ENCODE assay signal across 17 cellular contexts in the genomic region with DNA sequence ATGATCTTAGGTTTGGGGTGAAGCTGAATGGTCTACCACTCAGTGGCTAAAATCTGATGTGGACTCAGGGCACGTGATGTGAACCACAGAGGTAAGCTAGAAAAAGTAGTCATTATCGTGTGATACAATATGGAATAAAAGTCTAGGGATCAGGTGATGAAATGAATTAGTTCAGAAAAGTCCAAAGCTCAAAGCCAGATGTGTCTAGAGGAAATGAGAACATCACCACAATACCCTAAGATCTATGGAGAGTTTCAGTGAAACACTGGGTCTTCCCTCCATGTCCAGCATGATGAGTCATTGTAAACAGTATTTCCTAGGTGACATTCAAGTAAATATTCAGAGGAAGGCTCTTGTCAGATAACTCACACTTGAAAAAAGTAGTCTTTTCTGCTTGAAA.
DNase-seq lines count a peak whose midpoint lies in the region; ATAC-seq and TF ChIP-seq lines count a peak whose summit lies in the region.
"Had no signal": no experiment of that assay in that cellular context is flagged by ENCODE, and none has a peak within 500 bp of the region (broad histone marks: within the 10 kb centered on the region; RNA-seq: fewer than 3 reads in every experiment).

No MANE protein-coding gene starts in this region.

- intact Hi-C loops in heart right ventricle (cut with DNase I): no loop called here

- peaks cover 7% of the 10 kb centered on the region for H3K36me3 Mint-ChIP-seq in WTC11

- no peaks in the 10 kb centered on the region for H3K9me3 ChIP-seq in heart right ventricle
- H3K9me3 ChIP-seq: Caco-2, pancreas, spleen, upper lobe of right lung had no signal

- H3K27me3 Mint-ChIP-seq in WTC11 (ENCODE audit: low read depth): no peaks in the 10 kb centered on the region; the same call in 1 of the 2 replicates

- TF ChIP-seq CTCF in WTC11 (IDR thresholded peaks at IDR 0.05): no peak
- no peak for TF ChIP-seq CTCF in fibroblast of villous mesenchyme (IDR thresholded peaks at IDR 0.05; ENCODE audit: insufficient read depth, low read depth, low read length)
- TF ChIP-seq CTCF in heart right ventricle (IDR thresholded peaks at IDR 0.05): no peak

- H3K4me3 ChIP-seq in fibroblast of villous mesenchyme (ENCODE audit: low read depth, low read length) (no peak overlapping the region), heart right ventricle (no peak overlapping the region)
- H3K4me3 ChIP-seq: pancreas, spleen, upper lobe of right lung had no signal

- DNase-seq in DMS53 treated with DMSO at 0.1 percent for 48 hours (lab: John Stamatoyannopoulos, UW; ENCODE audit: unreplicated experiment) (peak; percentile 48), WTC11 (ENCODE audit: low spot score) (no peak), fibroblast of villous mesenchyme (ENCODE audit: low read depth) (peak; percentile 50), islet precursor cell (no peak), heart right ventricle (no peak)
- DNase-seq: activated naive CD4-positive, alpha-beta T cell treated with anti-CD3 and anti-CD28 coated beads, Interleukin-2, amount 50 U/mL, for 16 hours; Caco-2; caudate nucleus; NCI-H1930; NCI-H526; pancreas; spleen; stimulated activated naive CD4-positive, alpha-beta T cell treated with Interleukin-2 at 50 U/mL for 16 hours; upper lobe of right lung had no signal

- no peak overlapping the region for H3K4me3 Mint-ChIP-seq in WTC11

- no peaks in the 10 kb centered on the region for H3K36me3 ChIP-seq in heart right ventricle
- H3K36me3 ChIP-seq: pancreas, spleen, upper lobe of right lung had no signal

- no peak overlapping the region for H3K27ac Mint-ChIP-seq in WTC11

- CTCF ChIA-PET in WTC11 (lab: Charles Lee): interaction anchor here (1.3 kb wide), 1 partner anchor 25 kb away, joined by 4 read pairs; no protein-coding TSS in a partner anchor

- H3K9me3 Mint-ChIP-seq in WTC11: peaks cover 15% of the 10 kb centered on the region

- peaks cover 16% of the 10 kb centered on the region for H3K4me1 Mint-ChIP-seq in WTC11

- WGBS in heart right ventricle, 2 donors: 85 to 97% methylated on average over 2 of the region's 2 CpGs

- no peaks in the 10 kb centered on the region for H3K27me3 ChIP-seq in heart right ventricle
- H3K27me3 ChIP-seq: pancreas, spleen, upper lobe of right lung had no signal

- H3K27ac ChIP-seq in heart right ventricle: no peak overlapping the region
- H3K27ac ChIP-seq: pancreas, spleen, upper lobe of right lung had no signal

- no peaks in the 10 kb centered on the region for H3K4me1 ChIP-seq in heart right ventricle
- H3K4me1 ChIP-seq: Caco-2, pancreas, spleen, upper lobe of right lung had no signal

- ATAC-seq in HG02623 (IDR thresholded peaks at IDR 0.05; ENCODE audit: unreplicated experiment) (peak; percentile 17), WTC11 (no peak), HG03045 (IDR thresholded peaks at IDR 0.05; ENCODE audit: unreplicated experiment) (no peak), heart right ventricle (no peak)
- ATAC-seq in activated CD4-positive, CD25-positive, alpha-beta regulatory T cell treated with anti-CD3 and anti-CD28 coated beads, Interleukin-2, amount 50 U/mL, for 24 hours: no peak
- ATAC-seq: upper lobe of right lung had no signal

- POLR2A ChIA-PET in WTC11 (lab: Charles Lee): no interaction called here

TF ChIP-seq in WTC11, 78 proteins besides CTCF, POLR2A, EP300 and RAD21:
- peak; percentile 72; the same call in 1 of the 2 replicates for TF ChIP-seq GABPB1 (CRISPR knock-in tag; IDR thresholded peaks at IDR 0.05)
- no peak for TF ChIP-seq SMAD4 (CRISPR knock-in tag; IDR thresholded peaks at IDR 0.05)

Comparison
In these comparisons a context has a peak if more than half of its experiments do, and no peak if none do; other contexts are left out.
1. DNase-seq: peak in DMS53 treated with DMSO at 0.1 percent for 48 hours (single experiment) and fibroblast of villous mesenchyme (single experiment); none in WTC11 (single experiment), islet precursor cell (single experiment) and heart right ventricle (0 of 2).